Comparison of ENCODE assay signal across 8 cellular contexts in the genomic region with DNA sequence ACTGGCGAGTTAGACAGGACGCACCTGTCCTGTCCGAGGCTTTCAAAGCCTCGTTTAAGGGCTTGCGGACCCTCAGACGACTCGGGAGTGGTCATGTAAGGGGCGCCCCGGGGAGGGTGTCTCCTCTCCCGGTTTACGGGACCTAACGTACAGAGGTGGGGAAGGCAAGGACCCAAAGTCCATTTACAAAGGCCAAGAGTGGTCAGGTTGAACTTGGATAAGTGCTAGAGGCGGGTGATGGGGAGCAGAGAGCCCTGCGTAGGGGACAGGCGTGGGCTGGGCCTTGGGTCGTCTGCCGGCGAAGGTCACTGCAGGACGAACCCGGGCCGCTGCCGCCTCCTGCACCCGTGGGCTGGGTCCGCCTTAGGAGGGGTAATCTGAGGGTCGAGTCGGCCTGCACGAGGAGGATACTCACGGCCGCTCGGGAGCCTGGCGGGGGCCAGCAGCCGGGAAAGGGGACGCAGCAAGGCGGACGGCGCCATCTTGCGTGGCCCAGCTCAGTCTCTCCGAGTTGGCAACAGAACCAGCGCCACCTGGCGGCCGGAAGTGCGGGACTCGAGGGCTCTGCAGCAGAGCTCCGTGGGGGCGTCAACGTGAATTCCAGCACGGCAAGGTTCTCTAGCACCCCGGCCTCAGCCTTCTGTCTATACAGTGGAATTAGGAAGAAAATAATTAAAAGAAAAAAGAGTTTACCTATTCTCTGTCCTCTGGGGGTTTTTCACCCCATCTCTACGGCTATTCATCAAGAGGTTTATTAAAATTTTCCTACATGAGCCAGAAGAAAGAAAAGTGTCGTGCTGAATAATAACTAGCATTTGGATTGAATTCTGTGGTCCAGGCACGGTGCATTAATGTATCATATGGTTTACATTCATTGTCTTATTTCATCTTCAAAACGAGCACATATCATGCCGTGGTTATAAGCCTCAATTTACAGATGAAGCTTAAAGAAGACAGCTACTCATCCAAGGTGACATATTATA. TPM values are rescaled to one million over a fixed set of nuclear protein-coding genes. Genes with fewer than 3 reads are reported as not detected.
A peak's percentile ranks its signal among the peaks of the same experiment; 100 is the strongest.
DNase-seq lines count a peak whose midpoint lies in the region; ATAC-seq, FAIRE-seq and TF ChIP-seq lines count a peak whose summit lies in the region.

No MANE protein-coding gene starts in this region.

- FAIRE-seq in bronchial epithelial cell (lab: Jason Lieb, UNC): no peak

- CTCF ChIA-PET in AG04450 (lab: Charles Lee): interaction anchor here (0.6 to 3.3 kb wide), 65 partner anchors 9 to 308 kb away, joined by 3 to 59 read pairs (median 5); a partner anchor contains a TSS

- peak overlapping the region; percentile 47 for H3K27ac ChIP-seq in AG04450 (ENCODE audit: low read depth, low read length)
- H3K27ac ChIP-seq in WERI-Rb-1: peak overlapping the region; percentile 91

- H3K27me3 ChIP-seq in AG04450 (ENCODE audit: control insufficient read depth, insufficient read depth, low read length): no peaks in the 10 kb centered on the region
- no peaks in the 10 kb centered on the region for H3K27me3 ChIP-seq in WERI-Rb-1 (ENCODE audit: insufficient read depth, low read depth, severe bottlenecking)
- no peaks in the 10 kb centered on the region for H3K27me3 ChIP-seq in bronchial epithelial cell (ENCODE audit: control insufficient read depth, insufficient read depth, low read length)

- DNase-seq in AG04450 (ENCODE audit: low read depth, low spot score) (peak; percentile 84), NCI-H2196 (lab: John Stamatoyannopoulos, UW; ENCODE audit: unreplicated experiment) (peak; percentile 83), WERI-Rb-1 (peak; percentile 99), bronchial epithelial cell (ENCODE audit: low read depth) (peak; percentile 81), iris pigment epithelial cell (ENCODE audit: low read depth) (peak; percentile 93)
- DNase-seq in stimulated activated CD4-positive, alpha-beta T cell treated with anti-CD3 and anti-CD28 coated beads, Interleukin-12 subunit alpha, Interleukin-12 subunit beta, amount 100 ng/mL, for 24 hours (ENCODE audit: low read depth in 2 of 2): peak; percentile 94 to 99

- peak; percentile 92 for TF ChIP-seq CTCF in AG04450 (IDR thresholded peaks at IDR 0.05; ENCODE audit: low read depth, low read length)
- TF ChIP-seq CTCF in WERI-Rb-1 (IDR thresholded peaks at IDR 0.05; ENCODE audit: low read depth, low read length): peak; percentile 98
- peak; percentile 99 for TF ChIP-seq CTCF in bronchial epithelial cell (IDR thresholded peaks at IDR 0.05; ENCODE audit: insufficient read depth, low read length, severe bottlenecking)

- POLR2A ChIA-PET in AG04450 (lab: Yijun Ruan, JAX): interaction anchor here (0.8 to 1.4 kb wide), 8 partner anchors 9 to 157 kb away, joined by 3 to 11 read pairs (median 4); no protein-coding TSS in a partner anchor

- ATAC-seq in GM18870 (IDR thresholded peaks at IDR 0.05; ENCODE audit: unreplicated experiment) (peak; percentile 87), HG03135 (IDR thresholded peaks at IDR 0.05; ENCODE audit: unreplicated experiment) (peak; percentile 95)

- H3K36me3 ChIP-seq in WERI-Rb-1: peaks cover 30% of the 10 kb centered on the region
- no peaks in the 10 kb centered on the region for H3K36me3 ChIP-seq in bronchial epithelial cell (ENCODE audit: control insufficient read depth, insufficient read depth, low read length)

- H3K9me3 ChIP-seq in AG04450 (ENCODE audit: control insufficient read depth, insufficient read depth, low read length) (no peaks in the 10 kb centered on the region), WERI-Rb-1 (ENCODE audit: severe bottlenecking) (no peaks in the 10 kb centered on the region)

- H3K4me3 ChIP-seq in AG04450 (ENCODE audit: low read depth, low read length) (peak overlapping the region; percentile 82), WERI-Rb-1 (ENCODE audit: low read depth, low read length) (peak overlapping the region; percentile 86), bronchial epithelial cell (ENCODE audit: low read depth, low read length) (peak overlapping the region; percentile 52)

RNA-seq across cellular contexts. Expression of a gene that starts 5.7 kb away (rescaled TPM):
- 20.5 and 30.2 TPM in 2 replicates for polyA plus RNA-seq in AG04450 (2011; rRNA removed)
- polyA minus RNA-seq in AG04450 (2011; rRNA and poly(A)+ RNA removed): 13.7 and 36.7 TPM in 2 replicates
- 31.7 and 35.8 TPM in 2 replicates for total RNA-seq in bronchial epithelial cell

RNA-seq across cellular contexts. Expression of a gene that starts 6.7 kb away (rescaled TPM):
- 46.7 and 52.9 TPM in 2 replicates for polyA plus RNA-seq in AG04450 (2011; rRNA removed)
- 10.5 and 12.5 TPM in 2 replicates for polyA minus RNA-seq in AG04450 (2011; rRNA and poly(A)+ RNA removed)
- total RNA-seq in bronchial epithelial cell: 18.7 and 53.4 TPM in 2 replicates

RNA-seq across cellular contexts. Expression of a gene that starts 15.6 kb away (rescaled TPM):
- 42.6 and 57.7 TPM in 2 replicates for polyA plus RNA-seq in AG04450 (2011; rRNA removed)
- 14.7 and 14.9 TPM in 2 replicates for polyA minus RNA-seq in AG04450 (2011; rRNA and poly(A)+ RNA removed)
- 0.13 and 0.53 TPM in 2 replicates for total RNA-seq in bronchial epithelial cell

Comparison
In these comparisons a context has a peak if more than half of its experiments do, and no peak if none do; other contexts are left out.
1. Peak in every context shown above with its lines: DNase-seq, ATAC-seq, H3K4me3 ChIP-seq and H3K27ac ChIP-seq.